Comparison of ENCODE assay signal across 8 cellular contexts in the genomic region with DNA sequence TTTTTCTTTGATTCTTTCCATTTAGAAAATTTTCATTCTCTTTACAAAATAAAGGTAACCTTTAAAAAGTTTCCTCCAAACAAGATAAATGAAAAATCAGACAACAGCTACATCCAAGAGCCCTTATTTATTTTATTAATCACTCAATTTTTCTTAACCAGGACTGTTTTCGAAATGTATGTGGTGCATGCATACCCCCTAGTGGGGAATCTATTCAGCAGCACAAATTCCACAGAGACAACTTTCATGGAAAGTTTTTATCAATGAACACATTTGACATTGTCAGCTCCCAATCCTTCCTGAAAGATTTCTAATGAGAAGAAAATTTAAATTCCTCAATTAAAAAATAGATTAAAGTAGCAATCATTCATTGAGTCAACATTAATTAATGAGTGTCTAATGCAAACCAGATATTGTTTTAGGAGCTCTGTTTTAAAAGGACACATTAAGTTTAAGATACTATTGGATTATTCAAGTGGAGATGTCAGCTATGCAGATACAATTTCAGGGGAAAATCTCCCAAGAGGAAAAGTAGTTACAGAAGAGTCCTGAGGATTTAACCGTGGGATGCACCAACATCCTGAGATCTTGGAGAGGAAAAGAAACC. TPM values are rescaled to one million over a fixed set of nuclear protein-coding genes. Genes with fewer than 3 reads are reported as not detected.
DNase-seq lines count a peak whose midpoint lies in the region; ATAC-seq, FAIRE-seq and TF ChIP-seq lines count a peak whose summit lies in the region.

No MANE protein-coding gene starts in this region.

- H3K4me2 ChIP-seq in GM23248 (ENCODE audit: unreplicated experiment), result no peak overlapping the region

- H3K27ac Mint-ChIP-seq in activated naive CD4-positive, alpha-beta T cell treated with anti-CD3 and anti-CD28 coated beads, Interleukin-2, amount 50 U/mL, for 72 hours, result no peak overlapping the region

- TF ChIP-seq POLR2A in GM12892 (IDR thresholded peaks at IDR 0.05; ENCODE audit: low read depth, low read length), result no peak

- 23 to 26% methylated on average over 2 of the region's 2 CpGs for WGBS in GM23248 (ENCODE audit: low coverage in 1 of 2, low lambda C conversion rate in 2 of 2, missing lambda C conversion rate in 2 of 2), 2 experiments

- no peak for ATAC-seq in GM18909 (IDR thresholded peaks at IDR 0.05; ENCODE audit: poor library complexity, unreplicated experiment)
- ATAC-seq in activated naive CD4-positive, alpha-beta T cell treated with anti-CD3 and anti-CD28 coated beads, Interleukin-2, amount 50 U/mL, for 72 hours, result no peak

- peaks cover 18% of the 10 kb centered on the region for H3F3A ChIP-seq in GM23248 (ENCODE audit: insufficient read depth)

- DNase-seq in AG08395 (ENCODE audit: low spot score) (peak; percentile 54), GM23248 (peak; percentile 72), WERI-Rb-1 (no peak), kidney (no peak), GM12892 (ENCODE audit: insufficient read length) (no peak)
- no peak for DNase-seq in activated naive CD4-positive, alpha-beta T cell treated with anti-CD3 and anti-CD28 coated beads, Interleukin-2, amount 50 U/mL, for 72 hours (ENCODE audit: low spot score in 2 of 2)
- DNase-seq in activated CD4-positive, alpha-beta T cell treated with anti-CD3 and anti-CD28 coated beads for 48 hours, result no peak

- H3K9me3 Mint-ChIP-seq in activated naive CD4-positive, alpha-beta T cell treated with anti-CD3 and anti-CD28 coated beads, Interleukin-2, amount 50 U/mL, for 72 hours, result no peaks in the 10 kb centered on the region

- FAIRE-seq in kidney (lab: Jason Lieb, UNC) (peak; percentile 66), GM12892 (lab: Jason Lieb, UNC) (no peak)

- no peak overlapping the region for H2AFZ ChIP-seq in GM23248

- peaks cover 21% of the 10 kb centered on the region for H3K4me1 ChIP-seq in GM23248 (ENCODE audit: insufficient read depth)
- H3K4me1 ChIP-seq in kidney (ENCODE audit: control insufficient read depth in 1 of 2, insufficient read depth in 1 of 2, low read depth in 1 of 2, low read length in 2 of 2), result no peaks in the 10 kb centered on the region

- H3K36me3 Mint-ChIP-seq in activated naive CD4-positive, alpha-beta T cell treated with anti-CD3 and anti-CD28 coated beads, Interleukin-2, amount 50 U/mL, for 72 hours, result no peaks in the 10 kb centered on the region

- no peaks in the 10 kb centered on the region for H4K20me1 ChIP-seq in GM23248 (ENCODE audit: insufficient read depth)

- peak; percentile 35; the same call in 1 of the 2 replicates for TF ChIP-seq CTCF in WERI-Rb-1 (IDR thresholded peaks at IDR 0.05; ENCODE audit: low read depth, low read length)
- TF ChIP-seq CTCF in kidney (IDR thresholded peaks at IDR 0.05; ENCODE audit: borderline replicate concordance, extremely low read depth, insufficient read depth), result peak; percentile 44

- in situ Hi-C loops in GM23248 (cut with MboI), result no loop called here

- H3K27me3 ChIP-seq in GM23248 (replicated peaks; ENCODE audit: insufficient read depth) (no peaks in the 10 kb centered on the region), WERI-Rb-1 (ENCODE audit: insufficient read depth, low read depth, severe bottlenecking) (no peaks in the 10 kb centered on the region)

- no peaks in the 10 kb centered on the region for H3K9me2 ChIP-seq in GM23248 (ENCODE audit: insufficient read depth)

- H3K36me3 ChIP-seq in GM23248 (ENCODE audit: low read depth), result no peaks in the 10 kb centered on the region
- no peaks in the 10 kb centered on the region for H3K36me3 ChIP-seq in WERI-Rb-1
- H3K36me3 ChIP-seq in kidney (ENCODE audit: control insufficient read depth in 1 of 2, insufficient read depth in 2 of 2, low read length in 2 of 2), result no peaks in the 10 kb centered on the region

- H3K4me3 ChIP-seq in GM23248, result no peak overlapping the region
- H3K4me3 ChIP-seq in WERI-Rb-1 (ENCODE audit: low read depth, low read length), result no peak overlapping the region
- H3K4me3 ChIP-seq in kidney (ENCODE audit: low read length in 2 of 2), result no peak overlapping the region

- H3K27ac ChIP-seq in GM23248 (no peak overlapping the region), WERI-Rb-1 (no peak overlapping the region), kidney (ENCODE audit: low read depth in 2 of 2, low read length in 2 of 2) (no peak overlapping the region)

- intact Hi-C loops in kidney (cut with DNase I), result loop anchor here (10.0 kb wide), 1 partner anchor 1068 kb away; no protein-coding TSS in a partner anchor

- H3K79me2 ChIP-seq in GM23248 (ENCODE audit: insufficient read depth), result no peaks in the 10 kb centered on the region

- H3K9me3 ChIP-seq in GM23248 (ENCODE audit: low read depth) (no peaks in the 10 kb centered on the region), WERI-Rb-1 (ENCODE audit: severe bottlenecking) (peaks cover 2% of the 10 kb centered on the region), kidney (ENCODE audit: control insufficient read depth in 1 of 2, low read length in 2 of 2) (no peaks in the 10 kb centered on the region)

- H3K9ac ChIP-seq in GM23248 (no peak overlapping the region), kidney (ENCODE audit: low read length in 2 of 2) (no peak overlapping the region)

RNA-seq across cellular contexts. Expression of gene HTR7, which starts 5.2 kb away (rescaled TPM):
- 0.89 and 1.2 TPM in 2 replicates for total RNA-seq in GM23248 (2014; rRNA removed; shearing (Covaris generic))
- polyA plus RNA-seq in GM23248 (2016; fragmentation: Nextera tagmentation; extraction: Ambion mirVana) (0.53 and 0.65 TPM in 2 replicates), kidney (ENCODE audit: insufficient read depth, low read depth, low replicate concordance) (not detected)
- total RNA-seq in kidney, result 0.38 TPM
- not detected for polyA plus RNA-seq in GM12892 (2012; ENCODE audit: missing spikeins)
- under 1 TPM in 1 of 2 donors, not detected in 1; 0.18 TPM for total RNA-seq in activated naive CD4-positive, alpha-beta T cell treated with anti-CD3 and anti-CD28 coated beads, Interleukin-2, amount 50 U/mL, for 72 hours

RNA-seq across cellular contexts. Expression of gene RPP30, which starts 8.8 kb away (rescaled TPM):
- 31.3 and 31.5 TPM in 2 replicates for total RNA-seq in GM23248 (2014; rRNA removed; shearing (Covaris generic))
- polyA plus RNA-seq in GM23248 (2016; fragmentation: Nextera tagmentation; extraction: Ambion mirVana), result 51.1 and 54.6 TPM in 2 replicates
- total RNA-seq in kidney, result 26.5 TPM
- 42.9 TPM for polyA plus RNA-seq in kidney (ENCODE audit: insufficient read depth, low read depth, low replicate concordance)
- polyA plus RNA-seq in GM12892 (2012; ENCODE audit: missing spikeins), result 69.8 TPM
- 100 to 1,000 TPM; 106 to 126 TPM for total RNA-seq in activated naive CD4-positive, alpha-beta T cell treated with anti-CD3 and anti-CD28 coated beads, Interleukin-2, amount 50 U/mL, for 72 hours

RNA-seq across cellular contexts. Expression of gene ANKRD1, which starts 57.9 kb away (rescaled TPM):
- total RNA-seq in GM23248 (2014; rRNA removed; shearing (Covaris generic)), result 8.3 and 10.9 TPM in 2 replicates
- polyA plus RNA-seq in GM23248 (2016; fragmentation: Nextera tagmentation; extraction: Ambion mirVana) (3.6 and 3.7 TPM in 2 replicates), kidney (ENCODE audit: insufficient read depth, low read depth, low replicate concordance) (0.58 TPM)
- total RNA-seq in kidney, result not detected
- polyA plus RNA-seq in GM12892 (2012; ENCODE audit: missing spikeins), result not detected
- not detected for total RNA-seq in activated naive CD4-positive, alpha-beta T cell treated with anti-CD3 and anti-CD28 coated beads, Interleukin-2, amount 50 U/mL, for 72 hours

Comparison
In these comparisons a context has a peak if more than half of its experiments do, and no peak if none do; other contexts are left out.
1. DNase-seq: peak in AG08395 (single experiment) and GM23248 (single experiment); none in WERI-Rb-1 (single experiment), kidney (single experiment), GM12892 (single experiment), activated naive CD4-positive, alpha-beta T cell treated with anti-CD3 and anti-CD28 coated beads, Interleukin-2, amount 50 U/mL, for 72 hours (0 of 2) and activated CD4-positive, alpha-beta T cell treated with anti-CD3 and anti-CD28 coated beads for 48 hours (single experiment).